12 cellular contexts compared by ENCODE assay signal in the genomic region with DNA sequence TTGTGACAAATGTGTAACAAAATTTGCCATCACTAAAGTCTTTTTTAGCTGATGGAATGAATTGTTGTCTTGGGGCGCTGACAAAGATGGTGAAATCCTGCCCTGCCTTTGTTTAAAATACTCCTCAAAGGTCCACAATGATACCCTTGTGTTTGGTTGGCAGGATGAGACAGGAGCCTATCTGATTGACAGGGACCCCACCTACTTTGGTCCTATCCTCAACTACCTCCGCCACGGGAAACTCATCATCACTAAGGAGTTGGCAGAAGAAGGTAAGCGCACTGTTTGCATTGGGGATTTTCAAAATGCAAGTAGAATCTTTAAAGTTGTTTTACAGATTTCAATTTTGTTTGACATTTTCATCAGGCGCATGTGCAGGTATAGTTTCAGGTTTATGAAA. TPM values are rescaled to one million over a fixed set of nuclear protein-coding genes. Genes with fewer than 3 reads are reported as not detected.
A peak's percentile ranks its signal among the peaks of the same experiment; 100 is the strongest.
DNase-seq lines count a peak whose midpoint lies in the region; ATAC-seq and TF ChIP-seq lines count a peak whose summit lies in the region.
"Had no signal": no experiment of that assay in that cellular context is flagged by ENCODE, and none has a peak within 500 bp of the region (broad histone marks: within the 10 kb centered on the region; RNA-seq: fewer than 3 reads in every experiment).

No MANE protein-coding gene starts in this region.

- no peak for TF ChIP-seq CTCF in AG10803 (conservative IDR thresholded peaks at IDR 0.05; ENCODE audit: low read length)
- TF ChIP-seq CTCF in natural killer cell (IDR thresholded peaks at IDR 0.05), result no peak
- no peak for TF ChIP-seq CTCF in endothelial cell (IDR thresholded peaks at IDR 0.05; ENCODE audit: unreplicated experiment)

- no peaks in the 10 kb centered on the region for H3K27me3 Mint-ChIP-seq in natural killer cell (ENCODE audit: low read depth in 2 of 2)
- H3K27me3 Mint-ChIP-seq in endothelial cell (ENCODE audit: unreplicated experiment), result peaks cover 2% of the 10 kb centered on the region

- H3K9ac ChIP-seq in HUES6 (ENCODE audit: low read length), result no peak overlapping the region

- peaks cover 46% of the 10 kb centered on the region for H3K36me3 ChIP-seq in HUES6 (ENCODE audit: control insufficient read depth, insufficient read depth, low read length)

- peak overlapping the region; percentile 85 to 98 for H3K27ac Mint-ChIP-seq in natural killer cell
- H3K27ac Mint-ChIP-seq in endothelial cell (ENCODE audit: unreplicated experiment), result no peak overlapping the region

- H3K4me1 ChIP-seq in HUES6 (ENCODE audit: control insufficient read depth, insufficient read depth, low read length), result peaks cover 12% of the 10 kb centered on the region
- H3K4me1 ChIP-seq: prostate gland had no signal

- intact Hi-C loops in natural killer cell (cut with micrococcal nuclease), result no loop called here

- H3K36me3 Mint-ChIP-seq in natural killer cell (no peaks in the 10 kb centered on the region), endothelial cell (ENCODE audit: low read depth, unreplicated experiment) (peaks cover 11% of the 10 kb centered on the region)

- H3K4me3 ChIP-seq in AG10803 (ENCODE audit: low read length) (0 out of 2 replicates have a peak overlapping the region, but pooled peaks have one; percentile 98), HUES6 (ENCODE audit: low read depth, low read length) (peak overlapping the region; percentile 86; the same call in 1 of the 2 replicates)

- no peaks in the 10 kb centered on the region for H3K9me3 ChIP-seq in HUES6 (ENCODE audit: control insufficient read depth, insufficient read depth, low read depth, low read length)
- H3K9me3 ChIP-seq: prostate gland, thyroid gland had no signal

- ATAC-seq in natural killer cell, result no peak
- no peak for ATAC-seq in GM21447 (IDR thresholded peaks at IDR 0.05; ENCODE audit: unreplicated experiment)
- no peak for ATAC-seq in HG02610 (IDR thresholded peaks at IDR 0.05; ENCODE audit: unreplicated experiment)

- H3K27me3 ChIP-seq in HUES6 (ENCODE audit: control insufficient read depth, insufficient read depth, low read length), result no peaks in the 10 kb centered on the region
- H3K27me3 ChIP-seq: thyroid gland had no signal

- H3K4me3 Mint-ChIP-seq in natural killer cell (peak overlapping the region; percentile 97), endothelial cell (ENCODE audit: unreplicated experiment) (no peak overlapping the region)

- peaks cover 33 to 34% of the 10 kb centered on the region in 2 donors for H3K4me1 Mint-ChIP-seq in natural killer cell
- H3K4me1 Mint-ChIP-seq in endothelial cell (ENCODE audit: unreplicated experiment), result peaks cover 26% of the 10 kb centered on the region

- H3K27ac ChIP-seq in HUES6 (ENCODE audit: low read depth, low read length), result no peak overlapping the region
- peak overlapping the region; percentile 36 for H3K27ac ChIP-seq in caudate nucleus (ENCODE audit: low read depth, low read length)

- DNase-seq in AG10803 (ENCODE audit: low read depth) (no peak), caudate nucleus (lab: John Stamatoyannopoulos, UW) (peak in 5 of 61 donors; percentile 10 to 36 (median 29)), natural killer cell (no peak), endothelial cell (ENCODE audit: low spot score) (no peak), anterior cingulate cortex (lab: John Stamatoyannopoulos, UW) (no peak)
- DNase-seq: NCI-H2171, thyroid gland had no signal

- H3K9me3 Mint-ChIP-seq in natural killer cell (no peaks in the 10 kb centered on the region), endothelial cell (ENCODE audit: unreplicated experiment) (no peaks in the 10 kb centered on the region)
- H3K9me3 Mint-ChIP-seq: CD14-positive monocyte had no signal

RNA-seq across cellular contexts. Expression of gene KCTD2, which starts 2.0 kb away (rescaled TPM):
- 10 to 100 TPM; 17.4 to 27.0 (median 24.7) TPM for total RNA-seq in natural killer cell
- total RNA-seq in endothelial cell (ENCODE audit: unreplicated experiment), result 33.5 TPM

RNA-seq across cellular contexts. Expression of gene ATP5PD, which starts 2.3 kb away (rescaled TPM):
- 10 to 100 TPM; 74.7 to 96.3 (median 75.2) TPM for total RNA-seq in natural killer cell
- total RNA-seq in endothelial cell (ENCODE audit: unreplicated experiment), result 179 TPM

RNA-seq across cellular contexts. Expression of gene MRPL58, which starts 36.6 kb away (rescaled TPM):
- total RNA-seq in natural killer cell (10 to 100 TPM in 2 of 3 donors, 1 to 10 TPM in 1; 9.0 to 15.7 (median 12.9) TPM), endothelial cell (ENCODE audit: unreplicated experiment) (16.2 TPM)

RNA-seq across cellular contexts. Expression of gene SLC16A5, which starts 38.7 kb away (rescaled TPM):
- 10 to 100 TPM in 1 of 3 donors, 1 to 10 TPM in 2; 6.3 to 11.2 (median 10.0) TPM for total RNA-seq in natural killer cell
- 50.9 TPM for total RNA-seq in endothelial cell (ENCODE audit: unreplicated experiment)
